Comparison of ENCODE assay signal across 8 cellular contexts in genomic region chr17:1716076-1716911, GRCh38. TPM values are rescaled to one million over a fixed set of nuclear protein-coding genes. Genes with fewer than 3 reads are reported as not detected.
DNase-seq lines count a peak whose midpoint lies in the region; ATAC-seq, FAIRE-seq and TF ChIP-seq lines count a peak whose summit lies in the region.

No MANE protein-coding gene starts in this region.

- DNase-seq in NCI-H2196 (lab: John Stamatoyannopoulos, UW; ENCODE audit: unreplicated experiment), result peak; percentile 95
- DNase-seq in WERI-Rb-1, result peak; percentile 100
- peak; percentile 100 for DNase-seq in bronchial epithelial cell (ENCODE audit: low read depth)
- DNase-seq in iPS-NIHi11 (ENCODE audit: low spot score), result peak; percentile 98
- peak; percentile 100 for DNase-seq in small intestine

- TF ChIP-seq CTCF in WERI-Rb-1 (IDR thresholded peaks at IDR 0.05; ENCODE audit: low read depth, low read length) (0 out of 2 replicates have a peak, but pooled peaks have one; percentile 8), bronchial epithelial cell (IDR thresholded peaks at IDR 0.05; ENCODE audit: insufficient read depth, low read length, severe bottlenecking) (peak; percentile 23)

- H3K4me3 ChIP-seq in ACC112 (ENCODE audit: low read depth, low read length) (peak overlapping the region; percentile 95), WERI-Rb-1 (ENCODE audit: low read depth, low read length) (peak overlapping the region; percentile 81), bronchial epithelial cell (ENCODE audit: low read depth, low read length) (peak overlapping the region; percentile 87), small intestine (ENCODE audit: low read depth in 1 of 2, low read length in 2 of 2) (peak overlapping the region; percentile 76 to 89)

- H3K9me3 ChIP-seq in WERI-Rb-1 (ENCODE audit: severe bottlenecking), result no peaks in the 10 kb centered on the region
- H3K9me3 ChIP-seq in small intestine (ENCODE audit: control insufficient read depth, low read depth), result no peaks in the 10 kb centered on the region

- H3K27ac ChIP-seq in ACC112 (ENCODE audit: low read depth, low read length), result peak overlapping the region; percentile 99
- peak overlapping the region; percentile 91 for H3K27ac ChIP-seq in WERI-Rb-1
- peak overlapping the region; percentile 99 for H3K27ac ChIP-seq in small intestine (ENCODE audit: low read depth in 1 of 2, low read length in 1 of 2)

- H3K79me2 ChIP-seq in ACC112 (ENCODE audit: control insufficient read depth, insufficient read depth, low read length, unreplicated experiment), result peaks cover 41% of the 10 kb centered on the region

- H3K27me3 ChIP-seq in ACC112 (ENCODE audit: insufficient read depth, low read length) (no peaks in the 10 kb centered on the region), WERI-Rb-1 (ENCODE audit: insufficient read depth, low read depth, severe bottlenecking) (no peaks in the 10 kb centered on the region), bronchial epithelial cell (ENCODE audit: control insufficient read depth, insufficient read depth, low read length) (no peaks in the 10 kb centered on the region), small intestine (ENCODE audit: control insufficient read depth in 2 of 2, insufficient read depth in 2 of 2, low read length in 2 of 2) (no peaks in the 10 kb centered on the region)

- FAIRE-seq in bronchial epithelial cell (lab: Jason Lieb, UNC) (peak; percentile 95), small intestine (lab: Jason Lieb, UNC) (peak; percentile 47)

- ATAC-seq in GM18868 (IDR thresholded peaks at IDR 0.05; ENCODE audit: unreplicated experiment) (peak; percentile 78), HG03108 (IDR thresholded peaks at IDR 0.05; ENCODE audit: unreplicated experiment) (peak; percentile 76)

- H3K36me3 ChIP-seq in ACC112 (ENCODE audit: insufficient read depth, low read length) (peaks cover 29% of the 10 kb centered on the region), WERI-Rb-1 (no peaks in the 10 kb centered on the region), bronchial epithelial cell (ENCODE audit: control insufficient read depth, insufficient read depth, low read length) (peaks cover 25% of the 10 kb centered on the region), small intestine (ENCODE audit: control insufficient read depth in 2 of 2, insufficient read depth in 2 of 2, low read length in 2 of 2) (peaks cover 0 to 5% of the 10 kb centered on the region in 2 donors)

- WGBS in small intestine, 3 donors, result 0% methylated on average over 61 to 70 of the region's 70 CpGs

- H2AFZ ChIP-seq in ACC112 (ENCODE audit: low read length, unreplicated experiment), result no peak overlapping the region

- peaks cover 42% of the 10 kb centered on the region for H3K4me1 ChIP-seq in ACC112 (ENCODE audit: control insufficient read depth, insufficient read depth, low read length, unreplicated experiment)
- H3K4me1 ChIP-seq in small intestine (ENCODE audit: control insufficient read depth in 2 of 2, insufficient read depth in 1 of 2, low read depth in 1 of 2, low read length in 1 of 2), result peaks cover 0 to 2% of the 10 kb centered on the region in 2 donors

RNA-seq across cellular contexts. Expression of gene TLCD2, which starts 6.1 kb away (rescaled TPM):
- total RNA-seq in bronchial epithelial cell, result 4.5 and 19.1 TPM in 2 replicates
- 10 to 100 TPM in 1 of 3 donors, 1 to 10 TPM in 2; 5.1 to 10.3 (median 7.8) TPM for polyA plus RNA-seq in small intestine

RNA-seq across cellular contexts. Expression of gene WDR81, which starts 8.2 kb away (rescaled TPM):
- 13.8 and 21.6 TPM in 2 replicates for total RNA-seq in bronchial epithelial cell
- polyA plus RNA-seq in small intestine, result 10 to 100 TPM; 14.6 to 18.0 (median 14.8) TPM

RNA-seq across cellular contexts. Expression of gene SERPINF2, which starts 26.4 kb away (rescaled TPM):
- total RNA-seq in bronchial epithelial cell, result 0.79 and 1.5 TPM in 2 replicates
- 1 to 10 TPM in 2 of 3 donors, under 1 TPM in 1; 0.89 to 4.5 (median 1.6) TPM for polyA plus RNA-seq in small intestine

RNA-seq across cellular contexts. Expression of gene PRPF8, which starts 31.6 kb away (rescaled TPM):
- total RNA-seq in bronchial epithelial cell, result 57.7 and 71.0 TPM in 2 replicates
- 10 to 100 TPM; 61.1 to 87.2 (median 62.8) TPM for polyA plus RNA-seq in small intestine

RNA-seq across cellular contexts. Expression of gene SERPINF1, which starts 45.6 kb away (rescaled TPM):
- total RNA-seq in bronchial epithelial cell, result 51.3 and 112 TPM in 2 replicates
- 100 to 1,000 TPM in 1 of 3 donors, 10 to 100 TPM in 1, 1 to 10 TPM in 1; 7.2 to 118 (median 20.8) TPM for polyA plus RNA-seq in small intestine

Comparison
In these comparisons a context has a peak if more than half of its experiments do, and no peak if none do; other contexts are left out.
1. Peak in every context shown above with its lines: DNase-seq, ATAC-seq, H3K4me3 ChIP-seq and H3K27ac ChIP-seq.